9 cellular contexts compared by ENCODE assay signal in the genomic region with DNA sequence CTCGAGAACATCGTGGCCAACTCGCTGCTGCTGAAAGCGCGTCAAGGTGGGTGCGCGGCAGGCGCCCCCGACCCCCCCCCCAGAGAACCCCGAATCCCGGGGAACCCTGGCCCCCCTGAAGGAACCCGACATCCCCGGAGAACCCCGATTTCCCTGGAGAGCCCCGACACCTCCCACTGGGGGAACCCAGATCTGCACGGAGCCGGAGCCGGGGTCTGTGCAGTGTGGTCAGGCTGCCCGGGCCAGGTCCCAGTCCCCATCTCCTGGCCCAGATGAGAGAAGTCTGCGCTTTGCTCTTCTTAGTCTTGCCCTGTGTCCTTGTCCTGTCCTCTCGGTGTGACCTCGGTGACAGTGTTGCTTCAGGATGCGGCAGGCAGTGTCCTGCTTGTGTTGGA. TPM values are rescaled to one million over a fixed set of nuclear protein-coding genes. Genes with fewer than 3 reads are reported as not detected.
DNase-seq lines count a peak whose midpoint lies in the region; ATAC-seq, FAIRE-seq and TF ChIP-seq lines count a peak whose summit lies in the region.
"Had no signal": no experiment of that assay in that cellular context is flagged by ENCODE, and none has a peak within 500 bp of the region (broad histone marks: within the 10 kb centered on the region; RNA-seq: fewer than 3 reads in every experiment).

No MANE protein-coding gene starts in this region.

- no TSS peak for BruUV-seq in HepG2 (replicated peaks; lab: Mats Ljungman, UMichigan)

- H3K4me1 Mint-ChIP-seq in activated T-cell treated with anti-CD3 and anti-CD28 coated beads, Interleukin-2, amount 50 U/mL, for 4 hours (ENCODE audit: low read depth) = peaks cover 25% of the 10 kb centered on the region

- no peak for FAIRE-seq in HepG2 (lab: Jason Lieb, UNC)
- FAIRE-seq: G401.6 had no signal

- H3K9me3 ChIP-seq in body of pancreas = no peaks in the 10 kb centered on the region
- H3K9me3 ChIP-seq in HepG2 (ENCODE audit: low read length) = no peaks in the 10 kb centered on the region
- no peaks in the 10 kb centered on the region for H3K9me3 ChIP-seq in thoracic aorta

- H2AFZ ChIP-seq in HepG2 (ENCODE audit: low read length) = no peak overlapping the region

- intact Hi-C loops in body of pancreas (cut with DNase I) (no loop called here), HepG2 (cut with micrococcal nuclease; ENCODE audit: unreplicated experiment) (no loop called here)

- TF ChIP-seq EP300 in HepG2 (IDR thresholded peaks at IDR 0.05; ENCODE audit: low read depth in 2 of 2, low read length in 2 of 2) = no peak
- TF ChIP-seq EP300 in HepG2 (CRISPR knock-in tag; IDR thresholded peaks at IDR 0.05; ENCODE audit: borderline replicate concordance) = no peak

- peaks cover 12% of the 10 kb centered on the region for H3K36me3 Mint-ChIP-seq in activated T-cell treated with anti-CD3 and anti-CD28 coated beads, Interleukin-2, amount 50 U/mL, for 4 hours (ENCODE audit: insufficient read depth)

- in situ Hi-C loops in HepG2 (cut with HindIII; ENCODE audit: extremely low pct_ligation_motif_present, low pct_unique_long_range_greater_than_20kb) = no loop called here

- 0 to 1% methylated on average over 2 to 23 of the region's 23 CpGs for WGBS in body of pancreas, 2 donors
- 4% methylated on average over 8 of the region's 23 CpGs for WGBS in HepG2 (ENCODE audit: low lambda C conversion rate)

- peaks cover 9% of the 10 kb centered on the region; the same call in 1 of the 2 replicates for H4K20me1 ChIP-seq in HepG2 (ENCODE audit: insufficient read depth, low read length)

- TF ChIP-seq POLR2A in body of pancreas (IDR thresholded peaks at IDR 0.05) = no peak
- no peak for TF ChIP-seq POLR2A in HepG2 (IDR thresholded peaks at IDR 0.05; ENCODE audit: insufficient read depth in 1 of 2, low read depth in 2 of 2, low read length in 2 of 2)

- DNase-seq in activated T-cell treated with anti-CD3 and anti-CD28 coated beads, Interleukin-2, amount 50 U/mL, for 4 hours = no peak
- no peak for DNase-seq in activated T-cell treated with anti-CD3 and anti-CD28 coated beads, Interleukin-2, amount 50 U/mL, for 1 hour
- peak in 1 of 4 donors; percentile 37 for DNase-seq in body of pancreas
- DNase-seq in HepG2 (ENCODE audit: low spot score) = no peak
- DNase-seq in thoracic aorta (ENCODE audit: low spot score) = no peak
- DNase-seq in DMS79 (lab: John Stamatoyannopoulos, UW) = no peak
- DNase-seq in NCI-H128 (lab: John Stamatoyannopoulos, UW; ENCODE audit: unreplicated experiment) = no peak

- H3K9ac ChIP-seq in HepG2 (ENCODE audit: insufficient read depth, low read depth, low read length) = peak overlapping the region; percentile 62

- H3K9me3 Mint-ChIP-seq in activated T-cell treated with anti-CD3 and anti-CD28 coated beads, Interleukin-2, amount 50 U/mL, for 4 hours = no peaks in the 10 kb centered on the region

- H3K27me3 ChIP-seq in body of pancreas (no peaks in the 10 kb centered on the region), HepG2 (ENCODE audit: control insufficient read depth in 1 of 2, insufficient read depth in 2 of 2, low read length in 2 of 2) (no peaks in the 10 kb centered on the region; a peak in 1 of 5 replicates), thoracic aorta (replicated peaks; ENCODE audit: insufficient read depth) (no peaks in the 10 kb centered on the region)

- H3K27me3 Mint-ChIP-seq in activated T-cell treated with anti-CD3 and anti-CD28 coated beads, Interleukin-2, amount 50 U/mL, for 4 hours (ENCODE audit: low read depth) = no peaks in the 10 kb centered on the region

- peak overlapping the region; percentile 88 for H3K4me2 ChIP-seq in HepG2 (ENCODE audit: low read depth, low read length)

- no peaks in the 10 kb centered on the region for H3K36me3 ChIP-seq in body of pancreas (replicated peaks in 1 of 2; ENCODE audit: insufficient read depth in 1 of 2, low read depth in 2 of 2)
- no peaks in the 10 kb centered on the region; a peak in 1 of 5 replicates for H3K36me3 ChIP-seq in HepG2 (replicated peaks in 1 of 2; ENCODE audit: control insufficient read depth in 1 of 2, insufficient read depth in 2 of 2, low read length in 2 of 2)
- no peaks in the 10 kb centered on the region for H3K36me3 ChIP-seq in thoracic aorta

- H3K4me3 ChIP-seq in body of pancreas = peak overlapping the region; percentile 55 to 96
- peak overlapping the region; percentile 62 to 90 (median 87) for H3K4me3 ChIP-seq in HepG2 (replicated peaks in 1 of 3; ENCODE audit: insufficient read depth in 1 of 3, low read depth in 2 of 3, low read length in 3 of 3)
- peak overlapping the region; percentile 95 for H3K4me3 ChIP-seq in thoracic aorta

- H3K79me2 ChIP-seq in HepG2 (ENCODE audit: insufficient read depth, low read length) = peaks cover 26% of the 10 kb centered on the region

- TF ChIP-seq CTCF in body of pancreas (IDR thresholded peaks at IDR 0.05) (no peak), HepG2 (CRISPR knock-in tag; IDR thresholded peaks at IDR 0.05) (no peak), thoracic aorta (IDR thresholded peaks at IDR 0.05) (no peak)

- ATAC-seq in activated T-cell treated with anti-CD3 and anti-CD28 coated beads, Interleukin-2, amount 50 U/mL, for 4 hours = no peak
- ATAC-seq in body of pancreas (no peak), HepG2 (peak; percentile 18), thoracic aorta (ENCODE audit: insufficient number of reproducible peaks, low FRiP score, low read depth) (peak; percentile 7), GM19328 (IDR thresholded peaks at IDR 0.05; ENCODE audit: unreplicated experiment) (no peak)

- H3K27ac ChIP-seq in body of pancreas (peak overlapping the region in 3 of 4 donors; percentile 41 to 90 (median 89)), HepG2 (ENCODE audit: extremely low read length, insufficient read depth, low read length) (no peak overlapping the region), thoracic aorta (peak overlapping the region; percentile 66 to 84)

- POLR2A ChIA-PET in HepG2 (lab: Yijun Ruan, JAX) = interaction anchor here (0.6 to 2.6 kb wide), 6 partner anchors 9 to 992 kb away, joined by 3 to 16 read pairs (median 4); no protein-coding TSS in a partner anchor

- peaks cover 24% of the 10 kb centered on the region for H3K4me1 ChIP-seq in body of pancreas
- H3K4me1 ChIP-seq in HepG2 (ENCODE audit: insufficient read depth, low read length) = peaks cover 30% of the 10 kb centered on the region
- peaks cover 15 to 27% of the 10 kb centered on the region in 2 donors for H3K4me1 ChIP-seq in thoracic aorta (ENCODE audit: control insufficient read depth in 1 of 2, low read depth in 2 of 2)

- CTCF ChIA-PET in HepG2 (lab: Yijun Ruan, JAX; ENCODE audit: low intra/inter-chr PET ratio, low total read pairs) = interaction anchor here (1.8 kb wide), 1 partner anchor 10 kb away, joined by 10 read pairs; no protein-coding TSS in a partner anchor

- TF ChIP-seq RAD21 in HepG2 (CRISPR knock-in tag; IDR thresholded peaks at IDR 0.05) = no peak

- peak overlapping the region; percentile 89 for H3K4me3 Mint-ChIP-seq in activated T-cell treated with anti-CD3 and anti-CD28 coated beads, Interleukin-2, amount 50 U/mL, for 4 hours

RNA-seq across cellular contexts. Expression of a gene that starts 0.7 kb away (rescaled TPM):
- 1 to 10 TPM; 2.7 to 3.0 (median 2.9) TPM for total RNA-seq in activated T-cell treated with anti-CD3 and anti-CD28 coated beads, Interleukin-2, amount 50 U/mL, for 4 hours
- total RNA-seq in body of pancreas (10 to 100 TPM in 1 of 2 donors, 1 to 10 TPM in 1; 6.5 to 14.5 TPM), HepG2 (2016; rRNA removed; fragmentation: Illumina TruSeq; extraction: Trizol) (2.0 and 2.5 TPM in 2 replicates), thoracic aorta (1 to 10 TPM; 6.9 to 9.9 TPM)
- total RNA-seq in HepG2 (2016; cell fraction: cytosol; rRNA removed; fragmentation: Illumina TruSeq; extraction: Trizol; ENCODE audit: low read depth) = 1.9 and 2.1 TPM in 2 replicates
- total RNA-seq in HepG2 (2016; cell fraction: insoluble cytoplasmic fraction; rRNA removed; fragmentation: Illumina TruSeq; extraction: Trizol) = 2.5 and 3.1 TPM in 2 replicates
- 4.7 and 4.9 TPM in 2 replicates for total RNA-seq in HepG2 (2016; cell fraction: membrane; rRNA removed; fragmentation: Illumina TruSeq; extraction: Trizol)
- 1.2 and 1.4 TPM in 2 replicates for total RNA-seq in HepG2 (2016; cell fraction: nucleus; rRNA removed; fragmentation: Illumina TruSeq; extraction: Trizol)
- 1.6 and 1.8 TPM in 2 replicates for polyA plus RNA-seq in HepG2 (2011; rRNA removed)
- 1.2 TPM in 2 replicates for polyA plus RNA-seq in HepG2 (2011; cell fraction: cytosol; rRNA removed)
- 1.2 and 1.3 TPM in 2 replicates for polyA plus RNA-seq in HepG2 (2011; cell fraction: nucleus; rRNA removed)
- 1.5 and 1.7 TPM in 2 replicates for polyA plus RNA-seq in HepG2 (2012)
- 2.8 TPM in 2 replicates for polyA plus RNA-seq in HepG2 (2016; cell fraction: cytosol; fragmentation: Illumina TruSeq; extraction: Trizol; ENCODE audit: low read depth)
- polyA plus RNA-seq in HepG2 (2016; cell fraction: insoluble cytoplasmic fraction; fragmentation: Illumina TruSeq; extraction: Trizol; ENCODE audit: low read depth) = 3.0 TPM in 2 replicates
- polyA plus RNA-seq in HepG2 (2016; cell fraction: membrane; fragmentation: Illumina TruSeq; extraction: Trizol; ENCODE audit: low read depth) = 4.7 TPM in 2 replicates
- polyA plus RNA-seq in HepG2 (2016; cell fraction: nucleus; fragmentation: Illumina TruSeq; extraction: Trizol; ENCODE audit: insufficient read depth, low read depth) = 2.1 and 2.8 TPM in 2 replicates
- polyA minus RNA-seq in HepG2 (2011; rRNA and poly(A)+ RNA removed; ENCODE audit: low replicate concordance) = 2.6 and 2.7 TPM in 2 replicates
- 0.88 and 1.4 TPM in 2 replicates for polyA minus RNA-seq in HepG2 (2011; cell fraction: cytosol; rRNA and poly(A)+ RNA removed)
- 1.4 and 3.2 TPM in 2 replicates for polyA minus RNA-seq in HepG2 (2011; cell fraction: nucleus; rRNA and poly(A)+ RNA removed)

RNA-seq across cellular contexts. Expression of a gene that starts 0.9 kb away (rescaled TPM):
- 100 to 1,000 TPM; 165 to 187 (median 179) TPM for total RNA-seq in activated T-cell treated with anti-CD3 and anti-CD28 coated beads, Interleukin-2, amount 50 U/mL, for 4 hours
- 10 to 100 TPM; 20.0 to 20.1 TPM for total RNA-seq in body of pancreas
- 47.9 and 63.4 TPM in 2 replicates for total RNA-seq in HepG2 (2016; rRNA removed; fragmentation: Illumina TruSeq; extraction: Trizol)
- 11.5 and 13.9 TPM in 2 replicates for total RNA-seq in HepG2 (2016; cell fraction: cytosol; rRNA removed; fragmentation: Illumina TruSeq; extraction: Trizol; ENCODE audit: low read depth)
- 48.3 and 54.0 TPM in 2 replicates for total RNA-seq in HepG2 (2016; cell fraction: insoluble cytoplasmic fraction; rRNA removed; fragmentation: Illumina TruSeq; extraction: Trizol)
- 23.0 and 27.1 TPM in 2 replicates for total RNA-seq in HepG2 (2016; cell fraction: membrane; rRNA removed; fragmentation: Illumina TruSeq; extraction: Trizol)
- 25.4 and 26.5 TPM in 2 replicates for total RNA-seq in HepG2 (2016; cell fraction: nucleus; rRNA removed; fragmentation: Illumina TruSeq; extraction: Trizol)
- polyA plus RNA-seq in HepG2 (2011; rRNA removed) = 6.8 and 6.9 TPM in 2 replicates
- polyA plus RNA-seq in HepG2 (2011; cell fraction: cytosol; rRNA removed) = 4.8 and 5.2 TPM in 2 replicates
- 8.6 and 9.1 TPM in 2 replicates for polyA plus RNA-seq in HepG2 (2011; cell fraction: nucleus; rRNA removed)
- 23.7 and 25.5 TPM in 2 replicates for polyA plus RNA-seq in HepG2 (2012)
- 5.0 and 6.7 TPM in 2 replicates for polyA plus RNA-seq in HepG2 (2016; cell fraction: cytosol; fragmentation: Illumina TruSeq; extraction: Trizol; ENCODE audit: low read depth)
- polyA plus RNA-seq in HepG2 (2016; cell fraction: insoluble cytoplasmic fraction; fragmentation: Illumina TruSeq; extraction: Trizol; ENCODE audit: low read depth) = 48.2 and 58.0 TPM in 2 replicates
- polyA plus RNA-seq in HepG2 (2016; cell fraction: membrane; fragmentation: Illumina TruSeq; extraction: Trizol; ENCODE audit: low read depth) = 12.7 and 14.5 TPM in 2 replicates
- 36.4 and 41.5 TPM in 2 replicates for polyA plus RNA-seq in HepG2 (2016; cell fraction: nucleus; fragmentation: Illumina TruSeq; extraction: Trizol; ENCODE audit: insufficient read depth, low read depth)
- 7.1 and 9.6 TPM in 2 replicates for polyA minus RNA-seq in HepG2 (2011; rRNA and poly(A)+ RNA removed; ENCODE audit: low replicate concordance)
- 10.4 and 14.8 TPM in 2 replicates for polyA minus RNA-seq in HepG2 (2011; cell fraction: cytosol; rRNA and poly(A)+ RNA removed)
- polyA minus RNA-seq in HepG2 (2011; cell fraction: nucleus; rRNA and poly(A)+ RNA removed) = 10.0 and 12.2 TPM in 2 replicates
- 10 to 100 TPM in 1 of 2 donors, 1 to 10 TPM in 1; 6.6 to 21.0 TPM for total RNA-seq in thoracic aorta

Comparison
In these comparisons a context has a peak if more than half of its experiments do, and no peak if none do; other contexts are left out.
1. ATAC-seq: peak in HepG2 (single experiment) and thoracic aorta (single experiment); none in activated T-cell treated with anti-CD3 and anti-CD28 coated beads, Interleukin-2, amount 50 U/mL, for 4 hours (0 of 2), body of pancreas (single experiment) and GM19328 (single experiment).
2. Peak in every context shown above with its lines, with median percentiles within 50 percentile points of each other: H3K4me3 ChIP-seq.